ENCODE assay signal across 21 cellular contexts in the genomic region with DNA sequence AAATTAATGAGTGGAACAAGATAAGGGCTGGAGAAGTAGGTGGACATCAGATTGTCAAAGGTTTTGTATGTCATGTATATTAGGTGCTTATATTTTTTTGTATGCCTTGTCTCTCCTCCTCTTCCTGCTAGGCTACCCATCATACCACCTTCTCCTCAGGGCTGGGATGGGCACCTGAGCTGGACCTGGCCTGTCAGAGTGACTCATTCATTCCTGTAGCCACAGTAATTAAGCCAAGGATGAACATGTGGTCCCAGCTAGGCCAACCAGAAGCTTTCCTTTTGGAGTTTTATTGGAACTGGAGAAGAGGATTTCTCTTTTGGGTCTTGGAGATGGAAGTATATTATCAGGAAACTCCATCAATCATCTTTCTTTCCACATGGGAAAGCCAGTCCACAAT. TPM values are rescaled to one million over a fixed set of nuclear protein-coding genes. Genes with fewer than 3 reads are reported as not detected.
DNase-seq lines count a peak whose midpoint lies in the region; ATAC-seq and TF ChIP-seq lines count a peak whose summit lies in the region.
"Had no signal": no experiment of that assay in that cellular context is flagged by ENCODE, and none has a peak within 500 bp of the region (broad histone marks: within the 10 kb centered on the region; RNA-seq: fewer than 3 reads in every experiment).

No MANE protein-coding gene starts in this region.

- H3K4me2 ChIP-seq in BLaER1 treated with 17β-estradiol and CSF1 and Interleukin-3, amounts not matched to agents 10 nM and 100 nM, result peak overlapping the region in 5 of 11 experiments; percentile 31 to 53 (median 50); a peak in 10 of 22 replicates
- H3K4me2 ChIP-seq: GM23338 had no signal

- TF ChIP-seq CTCF in foreskin keratinocyte (conservative IDR thresholded peaks at IDR 0.05), result no peak

- peak; percentile 97 for ATAC-seq in foreskin keratinocyte
- ATAC-seq in activated naive CD4-positive, alpha-beta T cell treated with anti-CD3 and anti-CD28 coated beads, Interleukin-2, amount 50 U/mL, for 72 hours, result no peak
- ATAC-seq: GM23338 had no signal

- peak overlapping the region in 7 of 11 experiments; percentile 33 to 69 (median 60); a peak in 8 of 22 replicates for H3K27ac ChIP-seq in BLaER1 treated with 17β-estradiol and CSF1 and Interleukin-3, amounts not matched to agents 10 nM and 100 nM
- H3K27ac ChIP-seq in foreskin keratinocyte, result peak overlapping the region; percentile 24

- no peaks in the 10 kb centered on the region for H3K9me3 Mint-ChIP-seq in activated naive CD4-positive, alpha-beta T cell treated with anti-CD3 and anti-CD28 coated beads, Interleukin-2, amount 50 U/mL, for 72 hours

- no peak overlapping the region for H3K27ac Mint-ChIP-seq in activated naive CD4-positive, alpha-beta T cell treated with anti-CD3 and anti-CD28 coated beads, Interleukin-2, amount 50 U/mL, for 72 hours
- H3K27ac Mint-ChIP-seq: CD4-positive, CD25-positive, alpha-beta regulatory T cell; GM23338 had no signal

- peaks cover 0 to 81% (median 22%) of the 10 kb centered on the region in 10 experiments; a peak in 13 of 20 replicates for H3K4me1 ChIP-seq in BLaER1 treated with 17β-estradiol and CSF1 and Interleukin-3, amounts not matched to agents 10 nM and 100 nM
- H3K4me1 ChIP-seq in foreskin keratinocyte, result peaks cover 39% of the 10 kb centered on the region
- H3K4me1 ChIP-seq: BE2C had no signal

- no peak overlapping the region for H3K9ac ChIP-seq in BLaER1 treated with 17β-estradiol and CSF1 and Interleukin-3, amounts not matched to agents 10 nM and 100 nM

- peak; percentile 14 for DNase-seq in HT-29 (ENCODE audit: low spot score)
- peak; percentile 16 for DNase-seq in SW480 (ENCODE audit: low spot score)
- DNase-seq in foreskin keratinocyte, result peak; percentile 84 to 94
- no peak for DNase-seq in activated effector memory CD4-positive, alpha-beta T cell treated with anti-CD3 and anti-CD28 coated beads, Interleukin-2, amount 50 U/mL, for 16 hours
- no peak for DNase-seq in activated naive CD4-positive, alpha-beta T cell treated with anti-CD3 and anti-CD28 coated beads, Interleukin-2, amount 50 U/mL, for 72 hours (ENCODE audit: low spot score in 2 of 2)
- no peak for DNase-seq in NCI-H2107 (lab: John Stamatoyannopoulos, UW)
- DNase-seq in DMS114 treated with DMSO at 0.1 percent for 48 hours (lab: John Stamatoyannopoulos, UW; ENCODE audit: unreplicated experiment), result no peak
- DNase-seq: 8988T; ACHN; BE2C; CD4-positive, CD25-positive, alpha-beta regulatory T cell; HCEC 1CT; KBM-7; MM.1S; NCI-H2029; NCI-H526 treated with DMSO at 0.1 percent for 48 hours; RPMI8226; SHP77 treated with DMSO at 0.1 percent for 48 hours had no signal

- H3K9me3 ChIP-seq in BLaER1 treated with 17β-estradiol and CSF1 and Interleukin-3, amounts not matched to agents 10 nM and 100 nM (replicated peaks in 1 of 11), result peaks cover 0 to 66% (median 20%) of the 10 kb centered on the region in 11 experiments; a peak in 15 of 22 replicates
- H3K9me3 ChIP-seq: BE2C had no signal

- H3K27me3 ChIP-seq in BLaER1 treated with 17β-estradiol and CSF1 and Interleukin-3, amounts not matched to agents 10 nM and 100 nM, result no peaks in the 10 kb centered on the region
- H3K27me3 ChIP-seq in foreskin keratinocyte, result no peaks in the 10 kb centered on the region
- H3K27me3 ChIP-seq: BE2C had no signal

- no peaks in the 10 kb centered on the region for H4K20me1 ChIP-seq in BLaER1 treated with 17β-estradiol and CSF1 and Interleukin-3, amounts not matched to agents 10 nM and 100 nM

- no peaks in the 10 kb centered on the region for H3K36me3 Mint-ChIP-seq in activated naive CD4-positive, alpha-beta T cell treated with anti-CD3 and anti-CD28 coated beads, Interleukin-2, amount 50 U/mL, for 72 hours
- H3K36me3 Mint-ChIP-seq: CD4-positive, CD25-positive, alpha-beta regulatory T cell had no signal

- H3K36me3 ChIP-seq in BLaER1 treated with 17β-estradiol and CSF1 and Interleukin-3, amounts not matched to agents 10 nM and 100 nM, result no peaks in the 10 kb centered on the region
- H3K36me3 ChIP-seq: BE2C had no signal

- H3K4me3 ChIP-seq in BLaER1 treated with 17β-estradiol and CSF1 and Interleukin-3, amounts not matched to agents 10 nM and 100 nM, result no peak overlapping the region
- H3K4me3 ChIP-seq: GM23338 had no signal

RNA-seq across cellular contexts. Expression of a gene that starts 21.2 kb away (rescaled TPM):
- 7.9 and 12.9 TPM in 2 replicates for total RNA-seq in HT-29 (2014; rRNA removed; shearing (Covaris generic))
- 25.1 and 40.7 TPM in 2 replicates for total RNA-seq in foreskin keratinocyte
- 5.6 and 7.2 TPM in 2 replicates for polyA plus RNA-seq in foreskin keratinocyte
- total RNA-seq in activated naive CD4-positive, alpha-beta T cell treated with anti-CD3 and anti-CD28 coated beads, Interleukin-2, amount 50 U/mL, for 72 hours, result under 1 TPM; 0.41 TPM
- total RNA-seq: LHCN-M2 had no signal

Comparison
In these comparisons a context has a peak if more than half of its experiments do, and no peak if none do; other contexts are left out.
1. DNase-seq: peak in HT-29 (single experiment), SW480 (single experiment) and foreskin keratinocyte (2 of 2); none in activated effector memory CD4-positive, alpha-beta T cell treated with anti-CD3 and anti-CD28 coated beads, Interleukin-2, amount 50 U/mL, for 16 hours (single experiment), activated naive CD4-positive, alpha-beta T cell treated with anti-CD3 and anti-CD28 coated beads, Interleukin-2, amount 50 U/mL, for 72 hours (0 of 2), NCI-H2107 (single experiment) and DMS114 treated with DMSO at 0.1 percent for 48 hours (single experiment).